ENCODE assay signal across 8 cellular contexts in genomic region chr9:78030553-78031270, GRCh38.
A peak's percentile ranks its signal among the peaks of the same experiment; 100 is the strongest.
DNase-seq lines count a peak whose midpoint lies in the region; ATAC-seq lines count a peak whose summit lies in the region.

No MANE protein-coding gene starts in this region.

- H3K4me1 ChIP-seq in mucosa of rectum (ENCODE audit: control insufficient read depth in 2 of 2, insufficient read depth in 2 of 2, low read length in 2 of 2) = peaks cover 27 to 40% of the 10 kb centered on the region in 2 donors

- H3K27ac ChIP-seq in epithelial cell of prostate = peak overlapping the region; percentile 87
- peak overlapping the region; percentile 91 to 94 for H3K27ac ChIP-seq in mucosa of rectum (ENCODE audit: low read depth in 2 of 2, low read length in 2 of 2)

- DNase-seq in GM03348 (ENCODE audit: low spot score) = peak; percentile 56
- peak; percentile 28 for DNase-seq in NCI-H226
- peak; percentile 45 for DNase-seq in activated T-cell treated with anti-CD3 and anti-CD28 coated beads for 24 hours (ENCODE audit: low read depth)
- DNase-seq in epithelial cell of prostate (ENCODE audit: low read depth, low spot score) = no peak
- DNase-seq in stimulated activated CD8-positive, alpha-beta memory T cell treated with anti-CD3 and anti-CD28 coated beads, Interleukin-7, amount 100 ng/mL, for 24 hours (ENCODE audit: low read depth) = peak; percentile 25
- no peak for DNase-seq in cerebellar nuclear complex (lab: John Stamatoyannopoulos, UW)

- no peaks in the 10 kb centered on the region for H3K27me3 ChIP-seq in mucosa of rectum (ENCODE audit: control insufficient read depth in 2 of 2, insufficient read depth in 2 of 2, low read length in 2 of 2)

- H3K9me3 ChIP-seq in mucosa of rectum (ENCODE audit: control insufficient read depth in 2 of 2, low read length in 2 of 2) = no peaks in the 10 kb centered on the region

- H3K36me3 ChIP-seq in mucosa of rectum (ENCODE audit: control insufficient read depth in 2 of 2, insufficient read depth in 2 of 2, low read length in 2 of 2) = no peaks in the 10 kb centered on the region

- no peak for ATAC-seq in HG03039 (IDR thresholded peaks at IDR 0.05; ENCODE audit: unreplicated experiment)

- H3K4me3 ChIP-seq in mucosa of rectum (ENCODE audit: low read length in 2 of 2) = peak overlapping the region; percentile 88 to 90

- H3K9ac ChIP-seq in mucosa of rectum (ENCODE audit: low read depth in 1 of 2, low read length in 2 of 2) = peak overlapping the region; percentile 82 to 97

Comparison
In these comparisons a context has a peak if more than half of its experiments do, and no peak if none do; other contexts are left out.
1. DNase-seq: peak in GM03348 (single experiment), NCI-H226 (single experiment), activated T-cell treated with anti-CD3 and anti-CD28 coated beads for 24 hours (single experiment) and stimulated activated CD8-positive, alpha-beta memory T cell treated with anti-CD3 and anti-CD28 coated beads, Interleukin-7, amount 100 ng/mL, for 24 hours (single experiment); none in epithelial cell of prostate (single experiment) and cerebellar nuclear complex (0 of 2).